8 cellular contexts compared by ENCODE assay signal in the genomic region with DNA sequence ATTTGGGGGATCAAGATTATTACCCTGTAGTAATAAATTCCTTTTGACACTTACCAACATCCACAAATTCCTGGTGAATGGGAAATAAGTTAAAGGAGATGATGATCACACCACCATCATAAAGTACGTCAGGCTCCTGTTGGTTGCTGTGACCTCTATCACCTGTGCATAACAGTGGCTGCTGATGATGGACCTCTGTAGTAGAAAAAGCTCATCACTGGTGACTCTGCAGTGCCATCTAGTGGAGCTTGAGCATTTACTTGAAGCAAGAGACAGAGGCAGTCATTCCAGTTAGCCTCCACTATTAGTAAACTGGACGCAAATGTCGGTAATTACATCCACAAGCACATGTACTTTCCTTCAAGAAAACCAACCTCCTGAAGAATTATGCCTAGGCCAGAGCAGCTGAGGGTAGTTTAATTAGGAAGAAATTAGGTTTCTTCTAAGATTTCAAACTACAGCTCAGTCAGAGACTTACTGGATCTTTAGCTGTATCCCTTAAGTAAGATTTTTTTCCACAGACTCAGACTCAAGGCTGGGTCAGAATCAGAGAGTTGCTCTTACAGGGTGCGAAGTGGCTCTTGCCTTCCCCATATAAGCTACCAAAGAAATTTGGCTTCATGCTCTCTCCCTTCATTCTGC.
DNase-seq lines count a peak whose midpoint lies in the region; ATAC-seq and TF ChIP-seq lines count a peak whose summit lies in the region.

No MANE protein-coding gene starts in this region.

- peaks cover 6% of the 10 kb centered on the region for H3K4me1 Mint-ChIP-seq in memory B cell

- H3K9me3 Mint-ChIP-seq in memory B cell, result no peaks in the 10 kb centered on the region

- peaks cover 3% of the 10 kb centered on the region for H3K27me3 Mint-ChIP-seq in memory B cell

- H3K36me3 Mint-ChIP-seq in memory B cell, result peaks cover 3% of the 10 kb centered on the region

- DNase-seq in AG09309 (ENCODE audit: low read depth), result peak; percentile 78
- DNase-seq in NCI-H510A (lab: John Stamatoyannopoulos, UW), result peak; percentile 87
- DNase-seq in activated CD4-positive, alpha-beta T cell treated with anti-CD3 and anti-CD28 coated beads for 24 hours (ENCODE audit: low read depth in 2 of 2), result peak; percentile 49 to 64
- DNase-seq in ecto neural progenitor cell (ENCODE audit: low spot score), result peak; percentile 78
- DNase-seq in memory B cell (ENCODE audit: low spot score in 2 of 2), result peak; percentile 62 to 77
- peak; percentile 30 for DNase-seq in stimulated activated CD8-positive, alpha-beta memory T cell treated with anti-CD3 and anti-CD28 coated beads, Interleukin-4, amount 100 ng/mL, for 24 hours (ENCODE audit: low read depth)

- ATAC-seq in GM18861 (IDR thresholded peaks at IDR 0.05; ENCODE audit: unreplicated experiment) (peak; percentile 85), HG03442 (IDR thresholded peaks at IDR 0.05; ENCODE audit: unreplicated experiment) (peak; percentile 85), memory B cell (ENCODE audit: low read depth) (peak; percentile 99)

- H3K27ac Mint-ChIP-seq in memory B cell, result no peak overlapping the region

- no peak overlapping the region for H3K4me3 ChIP-seq in AG09309 (ENCODE audit: control insufficient read depth, low read depth, low read length)

- TF ChIP-seq CTCF in AG09309 (IDR thresholded peaks at IDR 0.05; ENCODE audit: control insufficient read depth, insufficient read depth, low read depth, low read length, missing control alignments), result peak; percentile 85

- H3K4me3 Mint-ChIP-seq in memory B cell, result no peak overlapping the region

Comparison
In these comparisons a context has a peak if more than half of its experiments do, and no peak if none do; other contexts are left out.
1. DNase-seq: peak in every context shown above with its lines; median percentile 87 in NCI-H510A; 78 in AG09309; 78 in ecto neural progenitor cell; 70 in memory B cell; 56 in activated CD4-positive, alpha-beta T cell treated with anti-CD3 and anti-CD28 coated beads for 24 hours; 30 in stimulated activated CD8-positive, alpha-beta memory T cell treated with anti-CD3 and anti-CD28 coated beads, Interleukin-4, amount 100 ng/mL, for 24 hours.